13 cellular contexts compared by ENCODE assay signal in the genomic region with DNA sequence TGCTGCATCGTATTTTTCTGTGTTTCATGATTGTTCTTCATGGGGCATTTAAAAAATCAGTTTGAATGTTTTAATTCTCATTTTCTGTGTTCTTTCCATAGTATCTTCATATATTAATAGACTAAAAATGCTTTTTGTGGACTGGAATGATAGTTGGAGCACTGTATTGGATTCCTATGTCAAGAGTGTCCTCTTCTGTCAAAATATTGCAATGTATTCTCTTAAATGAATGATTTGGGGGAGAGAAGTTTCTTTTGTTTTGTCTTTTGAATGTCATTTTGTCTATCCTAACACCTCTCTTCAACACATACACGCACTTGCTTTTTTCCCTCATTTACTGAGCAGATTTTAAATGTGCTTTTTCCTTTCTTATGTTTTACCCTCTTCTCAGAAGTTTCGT. TPM values are rescaled to one million over a fixed set of nuclear protein-coding genes. Genes with fewer than 3 reads are reported as not detected.
DNase-seq lines count a peak whose midpoint lies in the region; ATAC-seq, FAIRE-seq and TF ChIP-seq lines count a peak whose summit lies in the region.
"Had no signal": no experiment of that assay in that cellular context is flagged by ENCODE, and none has a peak within 500 bp of the region (broad histone marks: within the 10 kb centered on the region; RNA-seq: fewer than 3 reads in every experiment).

No MANE protein-coding gene starts in this region.

- no peaks in the 10 kb centered on the region for H3K27me3 ChIP-seq in endothelial cell of umbilical vein (ENCODE audit: control insufficient read depth in 2 of 2, insufficient read depth in 2 of 2, low read length in 2 of 2)

- dilution Hi-C loops in endothelial cell of umbilical vein (cut with MboI; ENCODE audit: extremely low pct_ligation_motif_present, low sequenced_read_pairs) = no loop called here

- H3K79me2 ChIP-seq in endothelial cell of umbilical vein (ENCODE audit: control insufficient read depth, insufficient read depth, low read length) = no peaks in the 10 kb centered on the region

- H3K9me3 ChIP-seq in endothelial cell of umbilical vein (replicated peaks; ENCODE audit: control insufficient read depth, insufficient read depth, low read length) = no peaks in the 10 kb centered on the region

- no peak for ATAC-seq in HG02885 (IDR thresholded peaks at IDR 0.05; ENCODE audit: poor library complexity, unreplicated experiment)
- no peak for ATAC-seq in GM18511 (IDR thresholded peaks at IDR 0.05; ENCODE audit: unreplicated experiment)

- peaks cover 2% of the 10 kb centered on the region for H3K9me1 ChIP-seq in endothelial cell of umbilical vein (replicated peaks; ENCODE audit: control insufficient read depth, extremely low read depth, insufficient read depth, low read length)

- no TSS peak for BruUV-seq in endothelial cell of umbilical vein (replicated peaks; lab: Mats Ljungman, UMichigan)

- no peak overlapping the region for H2AFZ ChIP-seq in endothelial cell of umbilical vein (ENCODE audit: low read depth, low read length)

- H3K4me3 ChIP-seq in endothelial cell of umbilical vein (replicated peaks in 1 of 3; ENCODE audit: insufficient read depth in 1 of 3, low read depth in 1 of 3, low read length in 3 of 3) = no peak overlapping the region
- H3K4me3 ChIP-seq: coronary artery had no signal

- intact Hi-C loops in endothelial cell of umbilical vein (cut with micrococcal nuclease) = loop anchor here (1.0 kb wide), 1 partner anchor 170 kb away; no protein-coding TSS in a partner anchor

- H3K4me1 Mint-ChIP-seq in activated T-cell treated with anti-CD3 and anti-CD28 coated beads, Interleukin-2, amount 50 U/mL, for 24 hours (ENCODE audit: low read depth) = peaks cover 47% of the 10 kb centered on the region
- H3K4me1 Mint-ChIP-seq: mesothelial cell of epicardium had no signal

- H3K27me3 Mint-ChIP-seq in activated T-cell treated with anti-CD3 and anti-CD28 coated beads, Interleukin-2, amount 50 U/mL, for 24 hours = peaks cover 14% of the 10 kb centered on the region

- TF ChIP-seq CTCF in endothelial cell of umbilical vein (IDR thresholded peaks at IDR 0.05; ENCODE audit: extremely low read depth in 1 of 2, insufficient read depth in 1 of 2, low read depth in 1 of 2, low read length in 2 of 2) = no peak

- DNase-seq in activated T-cell treated with anti-CD3 and anti-CD28 coated beads, Interleukin-2, amount 50 U/mL, for 24 hours = no peak
- DNase-seq in activated T-cell treated with anti-CD3 and anti-CD28 coated beads for 4 hours (no peak), NCI-H526 treated with DMSO at 0.1 percent for 48 hours (lab: John Stamatoyannopoulos, UW) (peak; percentile 10), endothelial cell of umbilical vein (ENCODE audit: low read depth, low spot score) (peak; percentile 4), renal cortical epithelial cell (ENCODE audit: low read depth) (peak; percentile 28), epidermal melanocyte (ENCODE audit: insufficient read length, low spot score) (no peak)
- DNase-seq: activated CD4-positive, alpha-beta T cell treated with anti-CD3 and anti-CD28 coated beads, Interleukin-2, amount 10 ng/mL, durations not matched to agents 24 days and 14 days; C1 segment of cervical spinal cord; NCI-H510A had no signal

- no peak overlapping the region for H3K4me2 ChIP-seq in endothelial cell of umbilical vein (ENCODE audit: insufficient read depth, low read length)

- no peak overlapping the region for H3K4me3 Mint-ChIP-seq in activated T-cell treated with anti-CD3 and anti-CD28 coated beads, Interleukin-2, amount 50 U/mL, for 24 hours
- H3K4me3 Mint-ChIP-seq: activated CD4-positive, alpha-beta T cell treated with anti-CD3 and anti-CD28 coated beads, Interleukin-2, amount 10 ng/mL, durations not matched to agents 24 days and 14 days; mesothelial cell of epicardium had no signal

- no peak overlapping the region for H3K9ac ChIP-seq in endothelial cell of umbilical vein (replicated peaks; ENCODE audit: extremely low read depth, insufficient read depth, low read length)

- no peak for FAIRE-seq in endothelial cell of umbilical vein (lab: Jason Lieb, UNC)

- CTCF ChIA-PET in endothelial cell of umbilical vein (lab: Charles Lee) = interaction anchor here (1.1 kb wide), 1 partner anchor 169 kb away, joined by 3 read pairs; no protein-coding TSS in a partner anchor

- H3K27ac ChIP-seq in endothelial cell of umbilical vein (ENCODE audit: insufficient read depth, low read depth, low read length) = no peak overlapping the region
- H3K27ac ChIP-seq: coronary artery had no signal

- peak overlapping the region; percentile 51 for H3K27ac Mint-ChIP-seq in activated T-cell treated with anti-CD3 and anti-CD28 coated beads, Interleukin-2, amount 50 U/mL, for 24 hours
- H3K27ac Mint-ChIP-seq: activated CD4-positive, alpha-beta T cell treated with anti-CD3 and anti-CD28 coated beads, Interleukin-2, amount 10 ng/mL, durations not matched to agents 24 days and 14 days; mesothelial cell of epicardium had no signal

- POLR2A ChIA-PET in endothelial cell of umbilical vein (lab: Charles Lee) = no interaction called here

- H3K36me3 ChIP-seq in endothelial cell of umbilical vein (ENCODE audit: control insufficient read depth in 2 of 2, extremely low read depth in 1 of 2, insufficient read depth in 2 of 2, low read length in 2 of 2) = no peaks in the 10 kb centered on the region

- no peaks in the 10 kb centered on the region for H4K20me1 ChIP-seq in endothelial cell of umbilical vein (replicated peaks; ENCODE audit: control insufficient read depth, extremely low read depth, insufficient read depth, low read length)

- no peaks in the 10 kb centered on the region for H3K4me1 ChIP-seq in endothelial cell of umbilical vein (ENCODE audit: control insufficient read depth, extremely low read depth, insufficient read depth, low read length)

- peaks cover 2% of the 10 kb centered on the region for H3K36me3 Mint-ChIP-seq in activated T-cell treated with anti-CD3 and anti-CD28 coated beads, Interleukin-2, amount 50 U/mL, for 24 hours (ENCODE audit: low read depth)
- H3K36me3 Mint-ChIP-seq: mesothelial cell of epicardium had no signal

- peaks cover 2% of the 10 kb centered on the region for H3K9me3 Mint-ChIP-seq in activated T-cell treated with anti-CD3 and anti-CD28 coated beads, Interleukin-2, amount 50 U/mL, for 24 hours
- H3K9me3 Mint-ChIP-seq: activated CD4-positive, alpha-beta T cell treated with anti-CD3 and anti-CD28 coated beads, Interleukin-2, amount 10 ng/mL, durations not matched to agents 24 days and 14 days had no signal

- no peak for TF ChIP-seq POLR2A in endothelial cell of umbilical vein (IDR thresholded peaks at IDR 0.05; ENCODE audit: low read depth, low read length)

TF ChIP-seq in endothelial cell of umbilical vein, 7 proteins besides CTCF, POLR2A, EP300 and RAD21:
- TF ChIP-seq, protein P1, sequence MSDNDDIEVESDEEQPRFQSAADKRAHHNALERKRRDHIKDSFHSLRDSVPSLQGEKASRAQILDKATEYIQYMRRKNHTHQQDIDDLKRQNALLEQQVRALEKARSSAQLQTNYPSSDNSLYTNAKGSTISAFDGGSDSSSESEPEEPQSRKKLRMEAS (IDR thresholded peaks at IDR 0.05; ENCODE audit: insufficient read depth, insufficient read length) = no peak
- no peak for TF ChIP-seq FOS (IDR thresholded peaks at IDR 0.05; ENCODE audit: borderline replicate concordance, insufficient read depth, low read length)
- no peak for TF ChIP-seq EZH2 (IDR thresholded peaks at IDR 0.05; ENCODE audit: borderline replicate concordance, low read depth, low read length, severe bottlenecking)
- TF ChIP-seq JUN (IDR thresholded peaks at IDR 0.05; ENCODE audit: borderline replicate concordance, insufficient read depth, insufficient read length, low read depth) = no peak
- TF ChIP-seq POLR2AphosphoS5 (IDR thresholded peaks at IDR 0.05; ENCODE audit: insufficient read depth, low read depth, low read length) = no peak
- no peak for TF ChIP-seq MYC (IDR thresholded peaks at IDR 0.05; ENCODE audit: low read depth, low read length)
- TF ChIP-seq GATA2 (IDR thresholded peaks at IDR 0.05; ENCODE audit: insufficient read depth, insufficient read length, low read depth, low read length) = no peak

RNA-seq across cellular contexts. Expression of a gene that starts 4.7 kb away (rescaled TPM):
- total RNA-seq in endothelial cell of umbilical vein (0.44 and 0.55 TPM in 2 replicates), renal cortical epithelial cell (1.2 and 2.6 TPM in 2 replicates)
- 0.16 and 0.21 TPM in 2 replicates for polyA plus RNA-seq in endothelial cell of umbilical vein
- 0.24 and 0.32 TPM in 2 replicates for polyA plus RNA-seq in endothelial cell of umbilical vein (2011; cell fraction: cytosol; rRNA removed)
- 0.20 and 0.51 TPM in 2 replicates for polyA plus RNA-seq in endothelial cell of umbilical vein (2011; cell fraction: nucleus; rRNA removed)
- 3.1 and 4.4 TPM in 2 replicates for polyA plus RNA-seq in endothelial cell of umbilical vein (2012)
- 0.17 and 0.21 TPM in 2 replicates for polyA minus RNA-seq in endothelial cell of umbilical vein
- polyA minus RNA-seq in endothelial cell of umbilical vein (2011; cell fraction: cytosol; rRNA and poly(A)+ RNA removed) = 2.8 TPM
- polyA minus RNA-seq in endothelial cell of umbilical vein (2011; cell fraction: nucleus; rRNA and poly(A)+ RNA removed) = not detected in 2 replicates

RNA-seq across cellular contexts. Expression of a gene that starts 47.9 kb away (rescaled TPM):
- total RNA-seq in endothelial cell of umbilical vein (not detected in 2 replicates), renal cortical epithelial cell (0.05 and 0.35 TPM in 2 replicates)
- polyA plus RNA-seq in endothelial cell of umbilical vein = not detected in 2 replicates
- polyA plus RNA-seq in endothelial cell of umbilical vein (2011; cell fraction: cytosol; rRNA removed) = not detected in 2 replicates
- not detected in 2 replicates for polyA plus RNA-seq in endothelial cell of umbilical vein (2011; cell fraction: nucleus; rRNA removed)
- polyA plus RNA-seq in endothelial cell of umbilical vein (2012) = not detected in 2 replicates
- not detected in 2 replicates for polyA minus RNA-seq in endothelial cell of umbilical vein
- polyA minus RNA-seq in endothelial cell of umbilical vein (2011; cell fraction: cytosol; rRNA and poly(A)+ RNA removed) = not detected
- polyA minus RNA-seq in endothelial cell of umbilical vein (2011; cell fraction: nucleus; rRNA and poly(A)+ RNA removed) = not detected in 2 replicates
- total RNA-seq: activated CD4-positive, alpha-beta T cell treated with anti-CD3 and anti-CD28 coated beads, Interleukin-2, amount 10 ng/mL, durations not matched to agents 24 days and 14 days; mesothelial cell of epicardium had no signal

Comparison
In these comparisons a context has a peak if more than half of its experiments do, and no peak if none do; other contexts are left out.
1. DNase-seq: peak in NCI-H526 treated with DMSO at 0.1 percent for 48 hours (single experiment), endothelial cell of umbilical vein (single experiment) and renal cortical epithelial cell (single experiment); none in activated T-cell treated with anti-CD3 and anti-CD28 coated beads, Interleukin-2, amount 50 U/mL, for 24 hours (single experiment), activated T-cell treated with anti-CD3 and anti-CD28 coated beads for 4 hours (single experiment) and epidermal melanocyte (single experiment).